ENCODE assay signal across 5 cellular contexts in the genomic region with DNA sequence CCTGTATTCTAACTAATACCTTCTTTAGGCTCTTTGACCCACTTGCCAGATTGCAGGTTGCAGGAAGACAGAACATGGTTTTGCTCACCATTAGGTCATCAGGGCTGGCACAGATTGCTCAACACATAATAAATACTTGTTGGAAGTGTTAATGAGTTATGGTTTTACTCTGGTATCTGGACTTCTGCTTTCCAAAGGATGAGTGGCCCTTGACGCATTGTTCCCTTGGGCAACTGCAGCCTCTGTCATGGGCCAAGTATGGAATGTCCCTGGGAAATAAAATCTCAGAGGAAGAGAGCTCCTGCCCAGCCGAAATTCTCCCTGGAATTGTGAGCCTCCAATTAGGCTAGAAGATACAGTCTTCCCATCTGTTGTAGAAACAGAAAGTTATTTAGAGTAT. TPM values are rescaled to one million over a fixed set of nuclear protein-coding genes. Genes with fewer than 3 reads are reported as not detected.
"Had no signal": no experiment of that assay in that cellular context is flagged by ENCODE, and none has a peak within 500 bp of the region (broad histone marks: within the 10 kb centered on the region; RNA-seq: fewer than 3 reads in every experiment).

No MANE protein-coding gene starts in this region.

RNA-seq across cellular contexts. Expression of a gene that starts 40.7 kb away (rescaled TPM):
- total RNA-seq: fibroblast of villous mesenchyme, right atrium auricular region had no signal
- polyA plus RNA-seq: heart left ventricle, thymus, urinary bladder had no signal
